8 cellular contexts compared by ENCODE assay signal in genomic region chr12:52022841-52023181, GRCh38. TPM values are rescaled to one million over a fixed set of nuclear protein-coding genes. Genes with fewer than 3 reads are reported as not detected.
DNase-seq lines count a peak whose midpoint lies in the region; ATAC-seq and TF ChIP-seq lines count a peak whose summit lies in the region.

No MANE protein-coding gene starts in this region.

- H3K36me3 ChIP-seq in esophagus muscularis mucosa (no peaks in the 10 kb centered on the region), rectal smooth muscle tissue (ENCODE audit: control insufficient read depth, insufficient read depth, low read length) (no peaks in the 10 kb centered on the region)

- H3K4me1 ChIP-seq in esophagus muscularis mucosa = peaks cover 43 to 65% (median 56%) of the 10 kb centered on the region in 4 donors
- H3K4me1 ChIP-seq in rectal smooth muscle tissue (ENCODE audit: control insufficient read depth, insufficient read depth, low read length) = peaks cover 15% of the 10 kb centered on the region

- no peak for TF ChIP-seq POLR2A in esophagus muscularis mucosa (IDR thresholded peaks at IDR 0.05; ENCODE audit: low read depth)

- no peak for TF ChIP-seq EP300 in esophagus muscularis mucosa (IDR thresholded peaks at IDR 0.05)

- H3K4me3 ChIP-seq in esophagus muscularis mucosa = peak overlapping the region; percentile 63 to 70 (median 64)
- peak overlapping the region; percentile 61 for H3K4me3 ChIP-seq in rectal smooth muscle tissue (ENCODE audit: low read length)

- H3K27ac ChIP-seq in esophagus muscularis mucosa (replicated peaks in 1 of 4) (peak overlapping the region; percentile 40 to 92 (median 70)), rectal smooth muscle tissue (ENCODE audit: low read depth, low read length) (no peak overlapping the region)

- intact Hi-C loops in esophagus muscularis mucosa (cut with DNase I) = loop anchor here (2.0 kb wide), 1 partner anchor 18 kb away; no protein-coding TSS in a partner anchor

- no peak for TF ChIP-seq CTCF in esophagus muscularis mucosa (IDR thresholded peaks at IDR 0.05)

- H3K9me3 ChIP-seq in esophagus muscularis mucosa = no peaks in the 10 kb centered on the region

- peak; percentile 58 for DNase-seq in stimulated activated CD4-positive, alpha-beta T cell treated with anti-CD3 and anti-CD28 coated beads, Interleukin-15, amount 100 ng/mL, for 24 hours
- no peak for DNase-seq in stimulated activated CD4-positive, alpha-beta T cell treated with anti-CD3 and anti-CD28 coated beads, Interleukin-2, amount 100 ng/mL, for 24 hours
- DNase-seq in esophagus muscularis mucosa (ENCODE audit: extremely low spot score) (no peak), NCI-H1105 treated with DMSO at 0.1 percent for 48 hours (lab: John Stamatoyannopoulos, UW) (no peak)

- H3K9ac ChIP-seq in rectal smooth muscle tissue (ENCODE audit: low read length) = no peak overlapping the region

- 31% methylated on average over 14 of the region's 14 CpGs for WGBS in esophagus muscularis mucosa

- H3K27me3 ChIP-seq in esophagus muscularis mucosa = no peaks in the 10 kb centered on the region
- no peaks in the 10 kb centered on the region for H3K27me3 ChIP-seq in rectal smooth muscle tissue (ENCODE audit: control insufficient read depth, insufficient read depth, low read length)

- ATAC-seq in SK-N-SH treated with all-trans-retinoic acid at 6 μM for 48 hours (peak; percentile 1), HG02970 (IDR thresholded peaks at IDR 0.05; ENCODE audit: low FRiP score, unreplicated experiment) (no peak), HG03108 (IDR thresholded peaks at IDR 0.05; ENCODE audit: unreplicated experiment) (no peak)

TF ChIP-seq in SK-N-SH treated with all-trans-retinoic acid at 6 μM for 48 hours, 23 proteins besides CTCF, POLR2A, EP300 and RAD21:
- TF ChIP-seq POU6F1 (CRISPR knock-in tag; IDR thresholded peaks at IDR 0.05; ENCODE audit: borderline replicate concordance, low read depth) = no peak
- TF ChIP-seq CREB5 (CRISPR knock-in tag; IDR thresholded peaks at IDR 0.05; ENCODE audit: low read depth) = no peak
- TF ChIP-seq TCF4 (CRISPR knock-in tag; IDR thresholded peaks at IDR 0.05; ENCODE audit: borderline replicate concordance) = no peak
- no peak for TF ChIP-seq ESRRG (CRISPR knock-in tag; IDR thresholded peaks at IDR 0.05)
- TF ChIP-seq PPARA (CRISPR knock-in tag; IDR thresholded peaks at IDR 0.05; ENCODE audit: borderline replicate concordance) = no peak
- no peak for TF ChIP-seq CSRNP3 (CRISPR knock-in tag; IDR thresholded peaks at IDR 0.05)
- no peak for TF ChIP-seq ZFP30 (CRISPR knock-in tag; IDR thresholded peaks at IDR 0.05)
- no peak for TF ChIP-seq ZNF8 (CRISPR knock-in tag; IDR thresholded peaks at IDR 0.05)
- TF ChIP-seq TOX (CRISPR knock-in tag; IDR thresholded peaks at IDR 0.05; ENCODE audit: borderline replicate concordance) = no peak
- no peak for TF ChIP-seq ZFP3 (CRISPR knock-in tag; IDR thresholded peaks at IDR 0.05)

RNA-seq across cellular contexts. Expression of gene TAMALIN, which starts 16.1 kb away (rescaled TPM):
- 10 to 100 TPM; 13.3 to 26.9 (median 18.3) TPM for total RNA-seq in esophagus muscularis mucosa

RNA-seq across cellular contexts. Expression of gene NR4A1, which starts 28.4 kb away (rescaled TPM):
- 10 to 100 TPM; 26.2 to 88.1 (median 59.4) TPM for total RNA-seq in esophagus muscularis mucosa

RNA-seq across cellular contexts. Expression of gene ATG101, which starts 47.0 kb away (rescaled TPM):
- total RNA-seq in esophagus muscularis mucosa = 10 to 100 TPM; 30.3 to 71.4 (median 61.2) TPM

RNA-seq across cellular contexts. Expression of gene SMIM41, which starts 56.7 kb away (rescaled TPM):
- 10 to 100 TPM in 1 of 4 donors, 1 to 10 TPM in 3; 2.1 to 26.6 (median 5.6) TPM for total RNA-seq in esophagus muscularis mucosa
